30 cellular contexts compared by ENCODE assay signal in the genomic region with DNA sequence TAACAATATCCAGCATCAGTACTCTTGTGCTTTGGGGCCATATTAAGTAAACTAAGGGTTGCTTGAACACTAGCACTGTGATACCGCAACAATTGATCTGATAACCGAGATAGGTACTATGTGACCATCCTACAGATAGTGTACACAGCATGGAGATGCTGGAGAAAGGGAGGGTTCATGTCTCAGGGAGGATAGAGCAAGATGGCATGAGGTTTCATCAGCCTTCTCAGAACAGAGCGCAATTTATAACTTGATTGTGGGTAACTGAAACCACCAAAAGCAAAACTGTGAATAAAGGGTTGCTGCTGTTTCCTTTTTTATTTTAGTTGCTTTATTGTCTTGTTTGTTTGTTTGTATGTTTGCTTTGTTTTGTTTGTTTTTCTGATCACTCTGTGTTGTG.
"Had no signal": no experiment of that assay in that cellular context is flagged by ENCODE, and none has a peak within 500 bp of the region (broad histone marks: within the 10 kb centered on the region; RNA-seq: fewer than 3 reads in every experiment).

No MANE protein-coding gene starts in this region.

- H3K27me3 ChIP-seq: ovary, right lobe of liver, sigmoid colon, suprapubic skin, thyroid gland, tibial nerve, upper lobe of left lung, uterus had no signal

- H3K79me2 ChIP-seq: parathyroid adenoma had no signal

- H3K27ac ChIP-seq: ovary, parathyroid adenoma, psoas muscle, right lobe of liver, sigmoid colon, suprapubic skin, thoracic aorta, thyroid gland, tibial nerve, upper lobe of left lung, uterus had no signal

- FAIRE-seq: small intestine had no signal

- H3K4me1 ChIP-seq: parathyroid adenoma, psoas muscle, right lobe of liver, sigmoid colon, suprapubic skin, thyroid gland, tibial nerve, upper lobe of left lung, uterus had no signal

- H3K4me3 ChIP-seq: ovary, psoas muscle, right lobe of liver, sigmoid colon, suprapubic skin, thoracic aorta, thyroid gland, tibial nerve, upper lobe of left lung, uterus had no signal

- H3K36me3 ChIP-seq: ovary, right lobe of liver, sigmoid colon, suprapubic skin, thoracic aorta, thyroid gland, tibial nerve, upper lobe of left lung, uterus had no signal

- DNase-seq: naive B cell; naive thymus-derived CD8-positive, alpha-beta T cell; nephron progenitor cell; occipital lobe; ovary; posterior cingulate gyrus; psoas muscle; right cardiac atrium; right lobe of liver; sigmoid colon; small intestine; stimulated activated CD4-positive, alpha-beta T cell treated with anti-CD3 and anti-CD28 coated beads, Interleukin-12 subunit alpha, Interleukin-12 subunit beta, amount 100 ng/mL, for 4 hours; stimulated activated CD4-positive, alpha-beta T cell treated with anti-CD3 and anti-CD28 coated beads, Interleukin-1b, Interleukin-23, amount 100 ng/mL, for 48 hours; stimulated activated CD4-positive, alpha-beta T cell treated with anti-CD3 and anti-CD28 coated beads, Interleukin-4, amount 100 ng/mL, for 1 hour; stimulated activated CD4-positive, alpha-beta T cell treated with anti-CD3 and anti-CD28 coated beads, Interleukin-4, amount 100 ng/mL, for 4 hours; stimulated activated CD8-positive, alpha-beta memory T cell treated with anti-CD3 and anti-CD28 coated beads, Interleukin-4, amount 100 ng/mL, for 48 hours; stimulated activated naive CD4-positive, alpha-beta T cell; stimulated activated naive CD8-positive, alpha-beta T cell treated with anti-CD3 and anti-CD28 coated beads, Interleukin-15, amount 100 ng/mL, for 72 hours; stimulated activated naive CD8-positive, alpha-beta T cell treated with anti-CD3 and anti-CD28 coated beads, Interleukin-15, Interleukin-2, amounts not matched to agents 100 U/mL and 50 U/mL, for 24 hours; substantia nigra; thyroid gland; trophoblast cell; upper lobe of left lung; uterus had no signal

- H3K9ac ChIP-seq: parathyroid adenoma had no signal

- H2AFZ ChIP-seq: parathyroid adenoma had no signal

- H3K9me3 ChIP-seq: ovary, psoas muscle, right lobe of liver, sigmoid colon, suprapubic skin, thoracic aorta, thyroid gland, tibial nerve, upper lobe of left lung, uterus had no signal

- ATAC-seq: naive thymus-derived CD8-positive, alpha-beta T cell; natural killer cell treated with Interleukin-12 subunit alpha and Interleukin-12 subunit beta and Interleukin-15 and Interleukin-18, amount 100 ng/mL, for 72 hours; psoas muscle; right cardiac atrium; right lobe of liver; stimulated activated memory B cell treated with anti-CD40 and anti-IgM and Interleukin-4, amounts not matched to agents 10 μg/mL and 1 μg/mL and 100 μg/mL, for 72 hours; stimulated activated naive CD8-positive, alpha-beta T cell treated with anti-CD3 and anti-CD28 coated beads, Interleukin-15, amount 100 ng/mL, for 72 hours; stimulated activated naive CD8-positive, alpha-beta T cell treated with anti-CD3 and anti-CD28 coated beads, Interleukin-15, Interleukin-2, amounts not matched to agents 100 U/mL and 50 U/mL, for 24 hours had no signal
